Comparison of ENCODE assay signal across 8 cellular contexts in genomic region chr12:6605425-6606330, GRCh38. TPM values are rescaled to one million over a fixed set of nuclear protein-coding genes. Genes with fewer than 3 reads are reported as not detected.
A peak's percentile ranks its signal among the peaks of the same experiment; 100 is the strongest.
DNase-seq lines count a peak whose midpoint lies in the region; ATAC-seq, FAIRE-seq and TF ChIP-seq lines count a peak whose summit lies in the region.

No MANE protein-coding gene starts in this region.

- H3K27me3 ChIP-seq in HAP-1 (ENCODE audit: low read depth): no peaks in the 10 kb centered on the region
- no peaks in the 10 kb centered on the region for H3K27me3 ChIP-seq in endocrine pancreas (ENCODE audit: control insufficient read depth, insufficient read depth, low read length)
- H3K27me3 ChIP-seq in mucosa of rectum (ENCODE audit: control insufficient read depth in 2 of 2, insufficient read depth in 2 of 2, low read length in 2 of 2): no peaks in the 10 kb centered on the region

- peaks cover 47% of the 10 kb centered on the region for H3K36me3 ChIP-seq in HAP-1 (replicated peaks)
- peaks cover 3% of the 10 kb centered on the region for H3K36me3 ChIP-seq in endocrine pancreas (ENCODE audit: control insufficient read depth, insufficient read depth, low read length)
- peaks cover 23 to 27% of the 10 kb centered on the region in 2 donors for H3K36me3 ChIP-seq in mucosa of rectum (ENCODE audit: control insufficient read depth in 2 of 2, insufficient read depth in 2 of 2, low read length in 2 of 2)
- no peaks in the 10 kb centered on the region for H3K36me3 ChIP-seq in urinary bladder (ENCODE audit: insufficient read depth)

- POLR2A ChIA-PET in A549 (lab: Yijun Ruan, JAX): interaction anchor here (0.9 to 1.3 kb wide), 2 partner anchors 72 to 84 kb away, joined by 4 to 5 read pairs; partner anchors contain the start of gene ZNF384

- TF ChIP-seq CTCF in A549 (IDR thresholded peaks at IDR 0.05): no peak

- H3K9me3 ChIP-seq in A549: no peaks in the 10 kb centered on the region
- no peaks in the 10 kb centered on the region for H3K9me3 ChIP-seq in HAP-1
- H3K9me3 ChIP-seq in endocrine pancreas (ENCODE audit: control insufficient read depth, low read length): no peaks in the 10 kb centered on the region
- H3K9me3 ChIP-seq in mucosa of rectum (ENCODE audit: control insufficient read depth in 2 of 2, low read length in 2 of 2): no peaks in the 10 kb centered on the region

- peak in 1 of 2 experiments; percentile 36 for DNase-seq in A549 (ENCODE audit: low read depth in 1 of 2, low spot score in 1 of 2)
- no peak for DNase-seq in HAP-1 (ENCODE audit: low spot score in 2 of 2)
- peak; percentile 36 for DNase-seq in activated CD4-positive, alpha-beta T cell treated with anti-CD3 and anti-CD28 coated beads for 1 hour
- no peak for DNase-seq in NCI-H774 (lab: John Stamatoyannopoulos, UW)
- DNase-seq in HuH-7.5 (ENCODE audit: low spot score): no peak

- CTCF ChIA-PET in A549 (lab: Yijun Ruan, JAX): interaction anchor here (0.6 to 2.2 kb wide), 12 partner anchors 9 to 220 kb away, joined by 3 to 12 read pairs (median 4); partner anchors contain the start of genes MLF2 and ZNF384

- no peak for TF ChIP-seq RAD21 in A549 (conservative IDR thresholded peaks at IDR 0.05 in 1 of 2, IDR thresholded peaks at IDR 0.05 in 1 of 2)

- peak overlapping the region; percentile 97 for H3K4me2 ChIP-seq in A549

- no peak for TF ChIP-seq POLR2A in A549 (IDR thresholded peaks at IDR 0.05; ENCODE audit: low read length)

- FAIRE-seq in A549 (lab: Jason Lieb, UNC): no peak

- TF ChIP-seq EP300 in A549 (IDR thresholded peaks at IDR 0.05): no peak

- H3K27ac ChIP-seq in A549 (peak overlapping the region; percentile 93 to 99), mucosa of rectum (ENCODE audit: low read depth in 2 of 2, low read length in 2 of 2) (peak overlapping the region; percentile 90 to 95), urinary bladder (ENCODE audit: low read depth) (peak overlapping the region; percentile 35)

- ATAC-seq in A549: peak; percentile 14 to 37; a peak in 4 of 6 replicates

- WGBS in A549 (ENCODE audit: missing lambda C conversion rate): 28% methylated on average over 18 of the region's 18 CpGs
- WGBS in urinary bladder: 4% methylated on average over 18 of the region's 18 CpGs

- H3K4me1 ChIP-seq in A549 (peaks cover 37% of the 10 kb centered on the region), HAP-1 (peaks cover 22% of the 10 kb centered on the region), endocrine pancreas (ENCODE audit: control insufficient read depth, insufficient read depth, low read length) (peaks cover 8% of the 10 kb centered on the region), mucosa of rectum (ENCODE audit: control insufficient read depth in 2 of 2, insufficient read depth in 2 of 2, low read length in 2 of 2) (peaks cover 33 to 38% of the 10 kb centered on the region in 2 donors), urinary bladder (ENCODE audit: insufficient read depth) (no peaks in the 10 kb centered on the region)

- H3K4me3 ChIP-seq in A549 (peak overlapping the region; percentile 97), HAP-1 (peak overlapping the region; percentile 84), endocrine pancreas (ENCODE audit: control insufficient read depth, insufficient read depth, low read length) (peak overlapping the region; percentile 79), mucosa of rectum (ENCODE audit: low read length in 2 of 2) (peak overlapping the region; percentile 86 to 88), urinary bladder (ENCODE audit: low read depth, low read length) (peak overlapping the region; percentile 94)

- in situ Hi-C loops in HAP-1 (cut with MboI; ENCODE audit: low sequenced_read_pairs): no loop called here

- H3K9ac ChIP-seq in endocrine pancreas (ENCODE audit: control insufficient read depth, insufficient read depth, low read length) (peak overlapping the region; percentile 90), mucosa of rectum (ENCODE audit: low read depth in 1 of 2, low read length in 2 of 2) (peak overlapping the region; percentile 63 to 83)

TF ChIP-seq in A549, 52 proteins besides CTCF, POLR2A, EP300 and RAD21:
- TF ChIP-seq EHF (CRISPR knock-in tag; IDR thresholded peaks at IDR 0.05): no peak
- TF ChIP-seq MAX (IDR thresholded peaks at IDR 0.05): peak; percentile 38; the same call in 1 of the 2 replicates

RNA-seq across cellular contexts. Expression of gene CHD4, which starts 1.5 kb away (rescaled TPM):
- polyA plus RNA-seq in A549 (2011; rRNA removed) (53.7 and 99.3 TPM in 2 replicates), A549 (2017; fragmentation: RNase III; extraction: RNeasy Plus Mini Kit Qiagen cat#74134 plus additional on column Dnase treatment) (83.4 to 87.8 TPM (median 84.8 TPM) in 3 replicates), urinary bladder (135 TPM)
- polyA plus RNA-seq in A549 (2012; cell fraction: cytosol; rRNA removed): 49.8 and 54.8 TPM in 2 replicates
- polyA plus RNA-seq in A549 (2012; cell fraction: nucleus; rRNA removed): 130 and 190 TPM in 2 replicates
- polyA minus RNA-seq in A549 (2011; rRNA and poly(A)+ RNA removed): 170 and 183 TPM in 2 replicates
- 142 TPM for total RNA-seq in urinary bladder

RNA-seq across cellular contexts. Expression of gene LPAR5, which starts 30.1 kb away (rescaled TPM):
- polyA plus RNA-seq in A549 (2011; rRNA removed) (0.74 and 0.97 TPM in 2 replicates), A549 (2017; fragmentation: RNase III; extraction: RNeasy Plus Mini Kit Qiagen cat#74134 plus additional on column Dnase treatment) (0.29 to 0.66 TPM (median 0.58 TPM) in 3 replicates), urinary bladder (2.2 TPM)
- polyA plus RNA-seq in A549 (2012; cell fraction: cytosol; rRNA removed): 0.98 and 1.5 TPM in 2 replicates
- polyA plus RNA-seq in A549 (2012; cell fraction: nucleus; rRNA removed): 2.1 TPM in 2 replicates
- 0.68 and 1.1 TPM in 2 replicates for polyA minus RNA-seq in A549 (2011; rRNA and poly(A)+ RNA removed)
- total RNA-seq in urinary bladder: 1.7 TPM

RNA-seq across cellular contexts. Expression of gene NOP2, which starts 37.6 kb away (rescaled TPM):
- 162 and 176 TPM in 2 replicates for polyA plus RNA-seq in A549 (2011; rRNA removed)
- 82.7 and 85.6 TPM in 2 replicates for polyA plus RNA-seq in A549 (2012; cell fraction: cytosol; rRNA removed)
- polyA plus RNA-seq in A549 (2012; cell fraction: nucleus; rRNA removed): 293 and 335 TPM in 2 replicates
- polyA plus RNA-seq in A549 (2017; fragmentation: RNase III; extraction: RNeasy Plus Mini Kit Qiagen cat#74134 plus additional on column Dnase treatment): 100 to 108 TPM (median 104 TPM) in 3 replicates
- 90.2 and 92.1 TPM in 2 replicates for polyA minus RNA-seq in A549 (2011; rRNA and poly(A)+ RNA removed)
- 9.0 TPM for total RNA-seq in urinary bladder
- polyA plus RNA-seq in urinary bladder: 18.7 TPM

RNA-seq across cellular contexts. Expression of gene ACRBP, which starts 41.6 kb away (rescaled TPM):
- polyA plus RNA-seq in A549 (2011; rRNA removed) (0.70 and 1.4 TPM in 2 replicates), A549 (2017; fragmentation: RNase III; extraction: RNeasy Plus Mini Kit Qiagen cat#74134 plus additional on column Dnase treatment) (0.28 to 0.36 TPM (median 0.34 TPM) in 3 replicates), urinary bladder (1.0 TPM)
- polyA plus RNA-seq in A549 (2012; cell fraction: cytosol; rRNA removed): 0.34 TPM in 2 replicates
- 2.7 and 3.5 TPM in 2 replicates for polyA plus RNA-seq in A549 (2012; cell fraction: nucleus; rRNA removed)
- polyA minus RNA-seq in A549 (2011; rRNA and poly(A)+ RNA removed): 0.95 and 2.0 TPM in 2 replicates
- total RNA-seq in urinary bladder: 1.1 TPM

RNA-seq across cellular contexts. Expression of gene IFFO1, which starts 49.8 kb away (rescaled TPM):
- polyA plus RNA-seq in A549 (2011; rRNA removed): 0.74 and 1.0 TPM in 2 replicates
- polyA plus RNA-seq in A549 (2012; cell fraction: cytosol; rRNA removed): 0.74 and 1.1 TPM in 2 replicates
- polyA plus RNA-seq in A549 (2012; cell fraction: nucleus; rRNA removed): 3.3 and 3.8 TPM in 2 replicates
- 0.94 to 1.5 TPM (median 1.1 TPM) in 3 replicates for polyA plus RNA-seq in A549 (2017; fragmentation: RNase III; extraction: RNeasy Plus Mini Kit Qiagen cat#74134 plus additional on column Dnase treatment)
- 1.2 and 1.3 TPM in 2 replicates for polyA minus RNA-seq in A549 (2011; rRNA and poly(A)+ RNA removed)
- total RNA-seq in urinary bladder: 9.7 TPM
- polyA plus RNA-seq in urinary bladder: 31.4 TPM

Comparison
In these comparisons a context has a peak if more than half of its experiments do, and no peak if none do; other contexts are left out.
1. H3K27ac ChIP-seq: peak in every context shown above with its lines; median percentile 96 in A549; 92 in mucosa of rectum; 35 in urinary bladder.